ENCODE assay signal across 12 cellular contexts in the genomic region with DNA sequence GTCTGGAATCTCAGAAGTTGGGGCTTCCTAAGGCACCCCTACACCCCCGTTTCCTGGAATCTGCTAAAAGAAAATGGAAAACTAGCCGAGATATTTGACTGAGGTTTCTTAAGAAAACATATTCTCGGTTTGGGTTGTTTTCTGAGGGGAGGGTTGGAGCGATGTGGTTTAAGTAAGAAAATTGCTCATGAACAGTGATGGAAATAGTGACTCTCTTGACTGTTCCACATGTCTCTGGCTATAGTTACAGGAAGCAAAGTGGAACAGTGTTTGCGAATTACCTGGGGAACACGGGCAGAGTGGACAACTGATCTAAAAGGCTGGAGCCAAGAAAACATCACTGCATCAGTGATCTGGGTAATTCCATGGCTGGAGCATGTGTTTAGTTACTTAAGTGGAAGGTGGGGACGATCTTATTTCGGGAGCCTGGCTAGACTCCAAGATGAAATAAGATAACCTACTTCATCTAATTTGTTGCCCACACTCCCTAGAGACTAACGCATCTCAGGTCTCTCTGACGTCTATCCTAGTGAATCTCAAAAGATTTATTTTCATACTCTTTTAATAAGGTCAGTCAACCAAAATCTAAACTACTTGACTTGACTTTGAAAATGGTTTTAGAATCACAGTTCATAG.
DNase-seq lines count a peak whose midpoint lies in the region; ATAC-seq lines count a peak whose summit lies in the region.
"Had no signal": no experiment of that assay in that cellular context is flagged by ENCODE, and none has a peak within 500 bp of the region (broad histone marks: within the 10 kb centered on the region; RNA-seq: fewer than 3 reads in every experiment).

No MANE protein-coding gene starts in this region.

- H3K4me2 ChIP-seq in mesenchymal stem cell (ENCODE audit: low read length, poor library complexity, severe bottlenecking), result no peak overlapping the region

- H3K9me3 ChIP-seq in adipocyte (ENCODE audit: control insufficient read depth, low read length) (no peaks in the 10 kb centered on the region), mesenchymal stem cell (ENCODE audit: control insufficient read depth, low read length) (no peaks in the 10 kb centered on the region)
- H3K9me3 ChIP-seq: upper lobe of left lung had no signal

- no peak overlapping the region for H3K14ac ChIP-seq in mesenchymal stem cell (ENCODE audit: low read length in 2 of 2)

- H2AFZ ChIP-seq in mesenchymal stem cell (ENCODE audit: low read depth, low read length), result no peak overlapping the region

- H2BK120ac ChIP-seq in mesenchymal stem cell (ENCODE audit: low read depth, low read length), result no peak overlapping the region

- H3K4me1 ChIP-seq in adipocyte (ENCODE audit: control insufficient read depth, insufficient read depth, low read length) (peaks cover 25% of the 10 kb centered on the region), mesenchymal stem cell (ENCODE audit: control insufficient read depth, insufficient read depth, low read depth, low read length) (peaks cover 23% of the 10 kb centered on the region)

- 93% methylated on average over 9 of the region's 10 CpGs for WGBS in mesenchymal stem cell

- no peak overlapping the region for H2BK12ac ChIP-seq in mesenchymal stem cell (ENCODE audit: low read length in 2 of 2)

- H3K9ac ChIP-seq in adipocyte (ENCODE audit: low read length) (no peak overlapping the region), mesenchymal stem cell (ENCODE audit: low read length) (peak overlapping the region; percentile 20)

- peak overlapping the region; percentile 85 for H3K27ac ChIP-seq in mesenchymal stem cell (ENCODE audit: low read length, poor library complexity, severe bottlenecking)

- no peaks in the 10 kb centered on the region for H3K27me3 ChIP-seq in adipocyte (replicated peaks; ENCODE audit: control insufficient read depth, insufficient read depth, low read length)
- no peaks in the 10 kb centered on the region for H3K27me3 ChIP-seq in mesenchymal stem cell (ENCODE audit: control insufficient read depth in 1 of 2, insufficient read depth in 1 of 2, low read length in 2 of 2)
- H3K27me3 ChIP-seq: upper lobe of left lung had no signal

- H4K8ac ChIP-seq in mesenchymal stem cell (ENCODE audit: low read length), result no peak overlapping the region

- peak overlapping the region; percentile 76 for H2BK5ac ChIP-seq in mesenchymal stem cell (ENCODE audit: low read depth, low read length, poor library complexity, severe bottlenecking)

- ATAC-seq in HG03108 (IDR thresholded peaks at IDR 0.05; ENCODE audit: unreplicated experiment), result no peak
- ATAC-seq in GM21619 (IDR thresholded peaks at IDR 0.05; ENCODE audit: unreplicated experiment), result no peak
- no peak for ATAC-seq in HG03045 (IDR thresholded peaks at IDR 0.05; ENCODE audit: unreplicated experiment)
- ATAC-seq: T-cell had no signal

- no peak overlapping the region for H4K91ac ChIP-seq in mesenchymal stem cell (ENCODE audit: low read length)

- peak overlapping the region; percentile 75 for H2AK5ac ChIP-seq in mesenchymal stem cell (ENCODE audit: low read length, severe bottlenecking)

- DNase-seq in COR-L47 (lab: John Stamatoyannopoulos, UW) (peak; percentile 8), NCI-H2029 (lab: John Stamatoyannopoulos, UW) (peak; percentile 78), adipocyte (ENCODE audit: low read depth) (peak; percentile 47), mesenchymal stem cell (no peak), NCI-H1048 (lab: John Stamatoyannopoulos, UW) (no peak)
- DNase-seq: effector memory CD4-positive, alpha-beta T cell; occipital lobe; T-cell; upper lobe of left lung had no signal

- no peak overlapping the region for H3K4ac ChIP-seq in mesenchymal stem cell (ENCODE audit: low read depth in 1 of 2, low read length in 2 of 2)

- no peak overlapping the region for H3K4me3 ChIP-seq in adipocyte (ENCODE audit: low read length)
- no peak overlapping the region for H3K4me3 ChIP-seq in mesenchymal stem cell (ENCODE audit: insufficient read depth in 1 of 2, low read depth in 1 of 2, low read length in 2 of 2)
- H3K4me3 ChIP-seq: upper lobe of left lung had no signal

- no peak overlapping the region for H3K23ac ChIP-seq in mesenchymal stem cell (ENCODE audit: low read length in 2 of 2)

- H3K36me3 ChIP-seq in adipocyte (ENCODE audit: control insufficient read depth, insufficient read depth, low read length, severe bottlenecking) (no peaks in the 10 kb centered on the region), mesenchymal stem cell (ENCODE audit: control insufficient read depth in 1 of 2, insufficient read depth in 2 of 2, low read depth in 1 of 2, low read length in 2 of 2) (peaks cover 0 to 2% of the 10 kb centered on the region in 2 experiments)
- H3K36me3 ChIP-seq: upper lobe of left lung had no signal

- H2BK15ac ChIP-seq in mesenchymal stem cell (ENCODE audit: low read depth, poor library complexity, severe bottlenecking), result no peak overlapping the region

- H3K18ac ChIP-seq in mesenchymal stem cell (ENCODE audit: low read depth in 1 of 2, low read length in 2 of 2), result no peak overlapping the region

- peaks cover 2% of the 10 kb centered on the region for H3K79me1 ChIP-seq in mesenchymal stem cell (replicated peaks; ENCODE audit: low read length, poor library complexity, severe bottlenecking)

Comparison
In these comparisons a context has a peak if more than half of its experiments do, and no peak if none do; other contexts are left out.
1. DNase-seq: peak in COR-L47 (single experiment), NCI-H2029 (single experiment) and adipocyte (single experiment); none in mesenchymal stem cell (single experiment) and NCI-H1048 (single experiment).